25 cellular contexts compared by ENCODE assay signal in genomic region chr16:55039042-55039441, GRCh38.
"Had no signal": no experiment of that assay in that cellular context is flagged by ENCODE, and none has a peak within 500 bp of the region (broad histone marks: within the 10 kb centered on the region; RNA-seq: fewer than 3 reads in every experiment).

No MANE protein-coding gene starts in this region.

- H3K36me3 ChIP-seq: colonic mucosa, prostate gland, spleen, suprapubic skin, transverse colon, vagina had no signal

- H3K27ac Mint-ChIP-seq: dendritic cell treated with granulocyte-macrophage colony-stimulating factor and Interleukin-4, amounts not matched to agents 40 ng/mL and 50 ng/mL, for 4 days; effector memory CD8-positive, alpha-beta T cell; immature natural killer cell; mesothelial cell of epicardium; naive B cell; natural killer cell treated with Interleukin-12 subunit alpha and Interleukin-12 subunit beta and Interleukin-15 and Interleukin-18, amount 100 ng/mL, for 72 hours; stimulated activated memory B cell treated with anti-CD40 and anti-IgM and Interleukin-4, amounts not matched to agents 10 μg/mL and 1 μg/mL and 100 μg/mL, for 72 hours; stimulated activated naive CD8-positive, alpha-beta T cell treated with anti-CD3 and anti-CD28 coated beads, Interleukin-15, amount 100 ng/mL, for 72 hours had no signal

- H3K4me3 Mint-ChIP-seq: dendritic cell treated with granulocyte-macrophage colony-stimulating factor and Interleukin-4, amounts not matched to agents 40 ng/mL and 50 ng/mL, for 4 days; effector memory CD8-positive, alpha-beta T cell; immature natural killer cell; mesothelial cell of epicardium; naive B cell; natural killer cell treated with Interleukin-12 subunit alpha and Interleukin-12 subunit beta and Interleukin-15 and Interleukin-18, amount 100 ng/mL, for 72 hours; neural crest cell; stimulated activated memory B cell treated with anti-CD40 and anti-IgM and Interleukin-4, amounts not matched to agents 10 μg/mL and 1 μg/mL and 100 μg/mL, for 72 hours; stimulated activated naive CD8-positive, alpha-beta T cell treated with anti-CD3 and anti-CD28 coated beads, Interleukin-15, amount 100 ng/mL, for 72 hours had no signal

- H3K27ac ChIP-seq: colonic mucosa, parathyroid adenoma, prostate gland, skin epidermis, spleen, suprapubic skin, transverse colon, vagina had no signal

- H3K4me1 ChIP-seq: colonic mucosa, parathyroid adenoma, prostate gland, spleen, suprapubic skin, transverse colon, vagina had no signal

- DNase-seq: colonic mucosa; effector memory CD8-positive, alpha-beta T cell; hypothalamus; immature natural killer cell; mesenchymal stem cell; mucosa of descending colon; naive B cell; right cardiac atrium; stimulated activated CD4-positive, alpha-beta T cell treated with anti-CD3 and anti-CD28 coated beads, Interleukin-4, amount 100 ng/mL, for 4 hours; stimulated activated naive CD8-positive, alpha-beta T cell treated with anti-CD3 and anti-CD28 coated beads, Interleukin-15, amount 100 ng/mL, for 72 hours; transverse colon had no signal

- H3K4me3 ChIP-seq: colonic mucosa, lung, mucosa of descending colon, prostate gland, skin epidermis, spleen, suprapubic skin, transverse colon, vagina had no signal

- H2AFZ ChIP-seq: parathyroid adenoma had no signal

- ATAC-seq: effector memory CD8-positive, alpha-beta T cell; left lobe of liver; mucosa of descending colon; natural killer cell treated with Interleukin-12 subunit alpha and Interleukin-12 subunit beta and Interleukin-15 and Interleukin-18, amount 100 ng/mL, for 72 hours; right cardiac atrium; stimulated activated memory B cell treated with anti-CD40 and anti-IgM and Interleukin-4, amounts not matched to agents 10 μg/mL and 1 μg/mL and 100 μg/mL, for 72 hours; stimulated activated naive CD8-positive, alpha-beta T cell treated with anti-CD3 and anti-CD28 coated beads, Interleukin-15, amount 100 ng/mL, for 72 hours had no signal

- H3K36me3 Mint-ChIP-seq: immature natural killer cell; mesothelial cell of epicardium; naive B cell; natural killer cell treated with Interleukin-12 subunit alpha and Interleukin-12 subunit beta and Interleukin-15 and Interleukin-18, amount 100 ng/mL, for 72 hours; stimulated activated memory B cell treated with anti-CD40 and anti-IgM and Interleukin-4, amounts not matched to agents 10 μg/mL and 1 μg/mL and 100 μg/mL, for 72 hours had no signal

- H3K9me3 ChIP-seq: colonic mucosa, mucosa of descending colon, prostate gland, spleen, suprapubic skin, transverse colon, vagina had no signal

- H3K9me3 Mint-ChIP-seq: dendritic cell treated with granulocyte-macrophage colony-stimulating factor and Interleukin-4, amounts not matched to agents 40 ng/mL and 50 ng/mL, for 4 days; effector memory CD8-positive, alpha-beta T cell; immature natural killer cell; mesothelial cell of epicardium; naive B cell; natural killer cell treated with Interleukin-12 subunit alpha and Interleukin-12 subunit beta and Interleukin-15 and Interleukin-18, amount 100 ng/mL, for 72 hours; neural crest cell; stimulated activated memory B cell treated with anti-CD40 and anti-IgM and Interleukin-4, amounts not matched to agents 10 μg/mL and 1 μg/mL and 100 μg/mL, for 72 hours; stimulated activated naive CD8-positive, alpha-beta T cell treated with anti-CD3 and anti-CD28 coated beads, Interleukin-15, amount 100 ng/mL, for 72 hours had no signal

- FAIRE-seq: frontal cortex had no signal

- H3K27me3 ChIP-seq: colonic mucosa, transverse colon, vagina had no signal

- H3K79me2 ChIP-seq: parathyroid adenoma had no signal

- H3K27me3 Mint-ChIP-seq: dendritic cell treated with granulocyte-macrophage colony-stimulating factor and Interleukin-4, amounts not matched to agents 40 ng/mL and 50 ng/mL, for 4 days; natural killer cell treated with Interleukin-12 subunit alpha and Interleukin-12 subunit beta and Interleukin-15 and Interleukin-18, amount 100 ng/mL, for 72 hours; stimulated activated memory B cell treated with anti-CD40 and anti-IgM and Interleukin-4, amounts not matched to agents 10 μg/mL and 1 μg/mL and 100 μg/mL, for 72 hours had no signal

- H3K9ac ChIP-seq: parathyroid adenoma had no signal

- H3K4me1 Mint-ChIP-seq: immature natural killer cell; naive B cell; neural crest cell; stimulated activated memory B cell treated with anti-CD40 and anti-IgM and Interleukin-4, amounts not matched to agents 10 μg/mL and 1 μg/mL and 100 μg/mL, for 72 hours; stimulated activated naive CD8-positive, alpha-beta T cell treated with anti-CD3 and anti-CD28 coated beads, Interleukin-15, amount 100 ng/mL, for 72 hours had no signal
